Comparison of ENCODE assay signal across 8 cellular contexts in genomic region chr20:4685923-4686221, GRCh38. TPM values are rescaled to one million over a fixed set of nuclear protein-coding genes. Genes with fewer than 3 reads are reported as not detected.
DNase-seq lines count a peak whose midpoint lies in the region; ATAC-seq lines count a peak whose summit lies in the region.

No MANE protein-coding gene starts in this region.

- H3K4me3 ChIP-seq in iPS-18c (ENCODE audit: insufficient read depth, low read depth, low read length) = peak overlapping the region; percentile 61; the same call in 1 of the 2 replicates

- peaks cover 71% of the 10 kb centered on the region for H3K4me1 Mint-ChIP-seq in stimulated activated naive CD8-positive, alpha-beta T cell treated with anti-CD3 and anti-CD28 coated beads, Interleukin-15, amount 100 ng/mL, for 72 hours

- peak overlapping the region; percentile 96 to 98 for H3K27ac Mint-ChIP-seq in activated naive CD4-positive, alpha-beta T cell treated with anti-CD3 and anti-CD28 coated beads, Interleukin-2, amount 50 U/mL, for 72 hours
- peak overlapping the region; percentile 100 for H3K27ac Mint-ChIP-seq in stimulated activated naive CD8-positive, alpha-beta T cell treated with anti-CD3 and anti-CD28 coated beads, Interleukin-15, amount 100 ng/mL, for 72 hours

- intact Hi-C loops in posterior cingulate gyrus (cut with DNase I) = no loop called here

- H3K9me3 Mint-ChIP-seq in activated naive CD4-positive, alpha-beta T cell treated with anti-CD3 and anti-CD28 coated beads, Interleukin-2, amount 50 U/mL, for 72 hours = no peaks in the 10 kb centered on the region
- no peaks in the 10 kb centered on the region for H3K9me3 Mint-ChIP-seq in stimulated activated naive CD8-positive, alpha-beta T cell treated with anti-CD3 and anti-CD28 coated beads, Interleukin-15, amount 100 ng/mL, for 72 hours

- ATAC-seq in activated naive CD4-positive, alpha-beta T cell treated with anti-CD3 and anti-CD28 coated beads, Interleukin-2, amount 50 U/mL, for 72 hours = no peak
- no peak for ATAC-seq in stimulated activated naive CD8-positive, alpha-beta T cell treated with anti-CD3 and anti-CD28 coated beads, Interleukin-15, amount 100 ng/mL, for 72 hours
- ATAC-seq in HG02588 (IDR thresholded peaks at IDR 0.05; ENCODE audit: unreplicated experiment) (no peak), GM21825 (IDR thresholded peaks at IDR 0.05; ENCODE audit: unreplicated experiment) (no peak)

- peak; percentile 23 for DNase-seq in HT-29 (ENCODE audit: low spot score)
- DNase-seq in activated naive CD4-positive, alpha-beta T cell treated with anti-CD3 and anti-CD28 coated beads, Interleukin-2, amount 50 U/mL, for 72 hours (ENCODE audit: low spot score in 2 of 2) = no peak
- no peak for DNase-seq in stimulated activated naive CD8-positive, alpha-beta T cell treated with anti-CD3 and anti-CD28 coated beads, Interleukin-15, amount 100 ng/mL, for 72 hours
- DNase-seq in HPDE6-E6E7 (ENCODE audit: extremely low spot score) = no peak
- DNase-seq in posterior cingulate gyrus = no peak

- peaks cover 4% of the 10 kb centered on the region for H3K9me3 ChIP-seq in iPS-18c (ENCODE audit: control insufficient read depth, insufficient read depth, low read length)

- H3K4me3 Mint-ChIP-seq in stimulated activated naive CD8-positive, alpha-beta T cell treated with anti-CD3 and anti-CD28 coated beads, Interleukin-15, amount 100 ng/mL, for 72 hours = peak overlapping the region; percentile 86 to 95

- no peaks in the 10 kb centered on the region for H3K27me3 Mint-ChIP-seq in stimulated activated naive CD8-positive, alpha-beta T cell treated with anti-CD3 and anti-CD28 coated beads, Interleukin-15, amount 100 ng/mL, for 72 hours

- H3K36me3 Mint-ChIP-seq in activated naive CD4-positive, alpha-beta T cell treated with anti-CD3 and anti-CD28 coated beads, Interleukin-2, amount 50 U/mL, for 72 hours = peaks cover 0 to 22% of the 10 kb centered on the region in 2 donors

RNA-seq across cellular contexts. Expression of gene PRNP, which starts 0.4 kb away (rescaled TPM):
- total RNA-seq in HT-29 (2014; rRNA removed; shearing (Covaris generic)) = 196 and 211 TPM in 2 replicates
- total RNA-seq in activated naive CD4-positive, alpha-beta T cell treated with anti-CD3 and anti-CD28 coated beads, Interleukin-2, amount 50 U/mL, for 72 hours = 10 to 100 TPM; 30.2 to 32.1 TPM

RNA-seq across cellular contexts. Expression of gene PRND, which starts 35.8 kb away (rescaled TPM):
- not detected in 2 replicates for total RNA-seq in HT-29 (2014; rRNA removed; shearing (Covaris generic))
- not detected for total RNA-seq in activated naive CD4-positive, alpha-beta T cell treated with anti-CD3 and anti-CD28 coated beads, Interleukin-2, amount 50 U/mL, for 72 hours
